In genomic region chr1:93433407-93433961, GRCh38 we compare ENCODE assay signal across 10 cellular contexts. TPM values are rescaled to one million over a fixed set of nuclear protein-coding genes. Genes with fewer than 3 reads are reported as not detected.
DNase-seq lines count a peak whose midpoint lies in the region; ATAC-seq, FAIRE-seq and TF ChIP-seq lines count a peak whose summit lies in the region.
"Had no signal": no experiment of that assay in that cellular context is flagged by ENCODE, and none has a peak within 500 bp of the region (broad histone marks: within the 10 kb centered on the region; RNA-seq: fewer than 3 reads in every experiment).

No MANE protein-coding gene starts in this region.

- no peaks in the 10 kb centered on the region for H3K27me3 ChIP-seq in bronchial epithelial cell (ENCODE audit: control insufficient read depth, insufficient read depth, low read length)

- H3K4me3 ChIP-seq in AG04449 (ENCODE audit: low read depth, low read length) (no peak overlapping the region), bronchial epithelial cell (ENCODE audit: low read depth, low read length) (no peak overlapping the region)

- POLR2A ChIA-PET in AG04449 (lab: Yijun Ruan, JAX): no interaction called here

- FAIRE-seq in bronchial epithelial cell (lab: Jason Lieb, UNC) (no peak), urothelium cell line (lab: Jason Lieb, UNC) (no peak)

- ATAC-seq in left lobe of liver: peak; percentile 87
- ATAC-seq in esophagus mucosa: no peak
- ATAC-seq in GM18868 (IDR thresholded peaks at IDR 0.05; ENCODE audit: unreplicated experiment): no peak

- DNase-seq in AG04449 (ENCODE audit: low read depth, low spot score) (no peak), bronchial epithelial cell (ENCODE audit: low read depth) (no peak), left lobe of liver (ENCODE audit: low spot score) (peak; percentile 73), urothelium cell line (ENCODE audit: low spot score) (no peak), CD1c-positive myeloid dendritic cell (ENCODE audit: extremely low spot score) (no peak)
- DNase-seq: CD4-positive, CD25-positive, alpha-beta regulatory T cell; NCI-H2029 had no signal

- peak; percentile 10 for TF ChIP-seq CTCF in AG04449 (IDR thresholded peaks at IDR 0.05; ENCODE audit: insufficient read depth, low read length, missing control alignments)
- peak; percentile 38 for TF ChIP-seq CTCF in GM12874 (IDR thresholded peaks at IDR 0.05; ENCODE audit: insufficient read depth, low read depth, low read length)
- peak; percentile 39 for TF ChIP-seq CTCF in bronchial epithelial cell (IDR thresholded peaks at IDR 0.05; ENCODE audit: insufficient read depth, low read length, severe bottlenecking)

- no peaks in the 10 kb centered on the region for H3K36me3 ChIP-seq in bronchial epithelial cell (ENCODE audit: control insufficient read depth, insufficient read depth, low read length)

- CTCF ChIA-PET in AG04449 (lab: Yijun Ruan, JAX): interaction anchor here (1.0 to 5.7 kb wide), 7 partner anchors 12 to 410 kb away, joined by 3 to 54 read pairs (median 6); partner anchors contain the start of gene FNBP1L

RNA-seq across cellular contexts. Expression of gene FNBP1L, which starts 14.4 kb away (rescaled TPM):
- total RNA-seq in bronchial epithelial cell (25.7 and 29.7 TPM in 2 replicates), left lobe of liver (9.2 TPM), esophagus mucosa (8.5 TPM)
